ENCODE assay signal across 24 cellular contexts in genomic region chr4:125042031-125042430, GRCh38.
A peak's percentile ranks its signal among the peaks of the same experiment; 100 is the strongest.
DNase-seq lines count a peak whose midpoint lies in the region; ATAC-seq, FAIRE-seq and TF ChIP-seq lines count a peak whose summit lies in the region.
"Had no signal": no experiment of that assay in that cellular context is flagged by ENCODE, and none has a peak within 500 bp of the region (broad histone marks: within the 10 kb centered on the region; RNA-seq: fewer than 3 reads in every experiment).

No MANE protein-coding gene starts in this region.

- H3K14ac ChIP-seq in H1 (ENCODE audit: insufficient read length), result no peak overlapping the region

- H2BK120ac ChIP-seq in H1 (replicated peaks; ENCODE audit: low read depth, low read length), result peak overlapping the region; percentile 52

- H3K18ac ChIP-seq in H1 (ENCODE audit: extremely low read depth, low read length), result no peak overlapping the region

- H4K20me1 ChIP-seq in H1 (replicated peaks in 1 of 2; ENCODE audit: control insufficient read depth in 1 of 2, insufficient read depth in 2 of 2, low read length in 2 of 2) (no peaks in the 10 kb centered on the region), keratinocyte (ENCODE audit: control insufficient read depth, extremely low read depth, insufficient read depth, low read length) (no peaks in the 10 kb centered on the region)

- H4K91ac ChIP-seq in H1 (replicated peaks; ENCODE audit: insufficient read length, low read length), result no peak overlapping the region

- H3K27ac ChIP-seq in RWPE1 (no peak overlapping the region), H1 (ENCODE audit: low read depth, low read length) (no peak overlapping the region), keratinocyte (ENCODE audit: control insufficient read depth, insufficient read depth, low read length) (peak overlapping the region; percentile 38)
- H3K27ac ChIP-seq: KMS-11 had no signal

- TF ChIP-seq POLR2A in H1 (IDR thresholded peaks at IDR 0.05; ENCODE audit: control extremely low read depth in 1 of 2, low read depth in 2 of 2, low read length in 2 of 2), result no peak

- H3K4me2 ChIP-seq in H1 (ENCODE audit: insufficient read depth in 1 of 2, low read depth in 2 of 2, low read length in 2 of 2), result no peak overlapping the region
- peak overlapping the region; percentile 69 for H3K4me2 ChIP-seq in keratinocyte (ENCODE audit: control insufficient read depth, extremely low read depth, insufficient read depth, low read depth, low read length)
- H3K4me2 ChIP-seq: KMS-11 had no signal

- H3K4ac ChIP-seq in H1 (replicated peaks; ENCODE audit: insufficient read length, low read depth, low read length), result no peak overlapping the region

- no peak overlapping the region for H3K4me3 ChIP-seq in H1 (ENCODE audit: extremely low read depth in 1 of 4, insufficient read depth in 2 of 4, low read depth in 3 of 4, low read length in 4 of 4)
- peak overlapping the region in 1 of 3 experiments; percentile 7 for H3K4me3 ChIP-seq in keratinocyte (ENCODE audit: control insufficient read depth in 2 of 3, extremely low read depth in 1 of 3, insufficient read depth in 2 of 3, low read depth in 1 of 3, low read length in 3 of 3)

- CTCF ChIA-PET in RWPE1 (lab: Yijun Ruan, JAX), result interaction anchor here (0.6 kb wide), 1 partner anchor 155 kb away, joined by 3 read pairs; no protein-coding TSS in a partner anchor
- CTCF ChIA-PET in H1 (lab: Charles Lee; ENCODE audit: partially characterized antibody), result no interaction called here
- CTCF ChIA-PET in WTC11 (lab: Charles Lee), result no interaction called here

- no peak overlapping the region for H2AK5ac ChIP-seq in H1 (ENCODE audit: low read depth, low read length)

- no peaks in the 10 kb centered on the region for H3K9me3 ChIP-seq in H1 (ENCODE audit: insufficient read depth in 2 of 2, low read depth in 1 of 2, low read length in 1 of 2)
- H3K9me3 ChIP-seq in keratinocyte (ENCODE audit: control insufficient read depth, low read depth, low read length), result no peaks in the 10 kb centered on the region
- H3K9me3 ChIP-seq: BE2C had no signal

- H3K23me2 ChIP-seq in H1 (ENCODE audit: low read depth, low read length), result no peaks in the 10 kb centered on the region

- no peak overlapping the region for H3K56ac ChIP-seq in H1 (replicated peaks; ENCODE audit: insufficient read length, low read depth, low read length)

- no peak overlapping the region for H2BK12ac ChIP-seq in H1 (ENCODE audit: low read depth, low read length)

- H3K9ac ChIP-seq in H1 (replicated peaks in 1 of 4; ENCODE audit: extremely low read depth in 1 of 4, low read depth in 3 of 4, low read length in 3 of 4), result no peak overlapping the region
- H3K9ac ChIP-seq in keratinocyte (ENCODE audit: control insufficient read depth, extremely low read depth, insufficient read depth, low read length), result no peak overlapping the region
- H3K9ac ChIP-seq: KMS-11 had no signal

- POLR2A ChIA-PET in RWPE1 (lab: Yijun Ruan, JAX; ENCODE audit: low non-redundant PET) (no interaction called here), H1 (lab: Charles Lee; ENCODE audit: partially characterized antibody) (no interaction called here), WTC11 (lab: Charles Lee) (no interaction called here)

- TF ChIP-seq CTCF in RWPE1 (conservative IDR thresholded peaks at IDR 0.05; ENCODE audit: low read depth) (no peak), H1 (IDR thresholded peaks at IDR 0.05; ENCODE audit: control extremely low read depth in 1 of 3, insufficient read depth in 1 of 3, low read depth in 1 of 3, low read length in 3 of 3) (no peak), keratinocyte (optimal IDR thresholded peaks at IDR 0.05 in 1 of 3, IDR thresholded peaks at IDR 0.05 in 1 of 3, conservative IDR thresholded peaks at IDR 0.05 in 1 of 3; ENCODE audit: extremely low read depth in 1 of 3, insufficient read depth in 2 of 3, low read length in 3 of 3) (no peak), WTC11 (IDR thresholded peaks at IDR 0.05) (no peak)

- H4K5ac ChIP-seq in H1 (ENCODE audit: insufficient read length, low read depth, low read length), result no peak overlapping the region

- no peak overlapping the region for H2AFZ ChIP-seq in H1 (ENCODE audit: low read length)
- no peak overlapping the region for H2AFZ ChIP-seq in keratinocyte (ENCODE audit: control insufficient read depth, low read length)

- no peaks in the 10 kb centered on the region for H3K27me3 ChIP-seq in H1 (replicated peaks in 1 of 4; ENCODE audit: control insufficient read depth in 3 of 4, extremely low read depth in 1 of 4, insufficient read depth in 3 of 4, low read length in 3 of 4)
- H3K27me3 ChIP-seq in keratinocyte (ENCODE audit: control insufficient read depth, extremely low read depth, insufficient read depth, low read length), result no peaks in the 10 kb centered on the region
- H3K27me3 ChIP-seq: BE2C had no signal

- no peak overlapping the region for H3K23ac ChIP-seq in H1 (ENCODE audit: insufficient read length)

- H2BK15ac ChIP-seq in H1 (ENCODE audit: low read length), result no peak overlapping the region

- dilution Hi-C loops in keratinocyte (cut with MboI; ENCODE audit: extremely low pct_ligation_motif_present, low sequenced_read_pairs), result no loop called here

- TF ChIP-seq EP300 in H1 (IDR thresholded peaks at IDR 0.05; ENCODE audit: borderline replicate concordance in 1 of 2, low read depth in 2 of 2, low read length in 2 of 2), result no peak

- H3K27me3 Mint-ChIP-seq in WTC11 (ENCODE audit: low read depth), result no peaks in the 10 kb centered on the region
- H3K27me3 Mint-ChIP-seq: CD4-positive, CD25-positive, alpha-beta regulatory T cell had no signal

- H3K9me1 ChIP-seq in keratinocyte (ENCODE audit: control insufficient read depth, extremely low read depth, insufficient read depth, low read length), result no peaks in the 10 kb centered on the region

- no peaks in the 10 kb centered on the region for H3K36me3 ChIP-seq in H1 (ENCODE audit: control insufficient read depth in 2 of 4, insufficient read depth in 4 of 4, low read length in 3 of 4)
- no peaks in the 10 kb centered on the region for H3K36me3 ChIP-seq in keratinocyte (ENCODE audit: control insufficient read depth in 2 of 2, extremely low read depth in 1 of 2, insufficient read depth in 2 of 2, low read length in 2 of 2)
- H3K36me3 ChIP-seq: BE2C had no signal

- H3K27ac Mint-ChIP-seq in WTC11, result no peak overlapping the region
- H3K27ac Mint-ChIP-seq: CD4-positive, CD25-positive, alpha-beta regulatory T cell; HFFc6 had no signal

- H2BK5ac ChIP-seq in H1 (ENCODE audit: low read depth, low read length), result no peak overlapping the region

- WGBS in H1 (ENCODE audit: extremely low coverage in 1 of 2, insufficient coverage in 1 of 2, insufficient read length in 1 of 2, insufficient replicate concordance in 2 of 2, low coverage in 1 of 2, low lambda C conversion rate in 2 of 2, missing lambda C conversion rate in 1 of 2), 2 experiments, result 91% methylated on average over 3 of the region's 3 CpGs; no CpG with 5 or more reads in 1 of the 2 experiments

- no peak for FAIRE-seq in H1 (lab: Jason Lieb, UNC)
- no peak for FAIRE-seq in keratinocyte (lab: Jason Lieb, UNC)
- FAIRE-seq: GM19239 had no signal

- H3K4me3 Mint-ChIP-seq in WTC11, result no peak overlapping the region
- H3K4me3 Mint-ChIP-seq: CD4-positive, CD25-positive, alpha-beta regulatory T cell; HFFc6 had no signal

- 0 out of 2 replicates have a peak, but pooled peaks cover 4% of the 10 kb centered on the region for H3K36me3 Mint-ChIP-seq in WTC11
- H3K36me3 Mint-ChIP-seq: CD4-positive, CD25-positive, alpha-beta regulatory T cell had no signal

- no peaks in the 10 kb centered on the region for H3K4me1 ChIP-seq in H1 (replicated peaks in 1 of 4; ENCODE audit: control insufficient read depth in 3 of 4, insufficient read depth in 4 of 4, low read length in 3 of 4)
- peaks cover 34% of the 10 kb centered on the region for H3K4me1 ChIP-seq in keratinocyte (ENCODE audit: control insufficient read depth, extremely low read depth, insufficient read depth, low read length)
- H3K4me1 ChIP-seq: BE2C had no signal

- no peak overlapping the region for H4K8ac ChIP-seq in H1 (ENCODE audit: extremely low read depth, insufficient read depth, low read length)

- DNase-seq in A172 (ENCODE audit: low spot score) (peak; percentile 72), RWPE1 (ENCODE audit: low spot score) (peak; percentile 74), H1 (ENCODE audit: low read depth in 1 of 2, low spot score in 2 of 2) (no peak), keratinocyte (ENCODE audit: low read depth, low spot score) (peak; percentile 52), WTC11 (ENCODE audit: low spot score) (no peak), cerebellar nuclear complex (lab: John Stamatoyannopoulos, UW) (no peak)
- DNase-seq: 8988T; BE2C; CD4-positive, CD25-positive, alpha-beta regulatory T cell; COR-L47; GDM1; H7; HFFc6; NCI-H1048; NCI-H1436 treated with DMSO at 0.1 percent for 48 hours; NCI-H2029 treated with DMSO at 0.1 percent for 48 hours; NCI-H2171; NCI-H526 had no signal

- H3K79me2 ChIP-seq in H1 (ENCODE audit: control insufficient read depth in 1 of 2, insufficient read depth in 2 of 2, low read length in 2 of 2), result no peaks in the 10 kb centered on the region
- H3K79me2 ChIP-seq in keratinocyte (ENCODE audit: control insufficient read depth, insufficient read depth, low read length), result no peaks in the 10 kb centered on the region

- ATAC-seq in WTC11 (no peak), GM21723 (IDR thresholded peaks at IDR 0.05; ENCODE audit: unreplicated experiment) (no peak), HG03469 (IDR thresholded peaks at IDR 0.05; ENCODE audit: unreplicated experiment) (no peak)
- ATAC-seq: Panc1, Right ventricle myocardium inferior had no signal

- TF ChIP-seq RAD21 in H1 (IDR thresholded peaks at IDR 0.05 in 1 of 2, conservative IDR thresholded peaks at IDR 0.05 in 1 of 2; ENCODE audit: low read depth in 2 of 2, low read length in 2 of 2), result no peak

- no peak overlapping the region for H2BK20ac ChIP-seq in H1 (ENCODE audit: low read length)

- H3K79me1 ChIP-seq in H1 (ENCODE audit: low read depth, low read length), result no peaks in the 10 kb centered on the region

- H3K9me3 Mint-ChIP-seq in WTC11, result peaks cover 34% of the 10 kb centered on the region
- H3K9me3 Mint-ChIP-seq: HFFc6 had no signal

- peaks cover 11% of the 10 kb centered on the region for H3K4me1 Mint-ChIP-seq in WTC11
- H3K4me1 Mint-ChIP-seq: CD4-positive, CD25-positive, alpha-beta regulatory T cell had no signal

TF ChIP-seq in H1, 55 proteins besides CTCF, POLR2A, EP300 and RAD21 (continues in another document):
- no peak for TF ChIP-seq CBX5 (IDR thresholded peaks at IDR 0.05; ENCODE audit: low read depth, low read length)
- no peak for TF ChIP-seq GTF2F1 (IDR thresholded peaks at IDR 0.05; ENCODE audit: borderline replicate concordance, low read depth, low read length)
- TF ChIP-seq MAFK (IDR thresholded peaks at IDR 0.05; ENCODE audit: low read depth, low read length), result no peak
- TF ChIP-seq FOSL1 (IDR thresholded peaks at IDR 0.05; ENCODE audit: insufficient read depth, low read depth, low read length), result no peak

Comparison
In these comparisons a context has a peak if more than half of its experiments do, and no peak if none do; other contexts are left out.
1. DNase-seq: peak in A172 (single experiment), RWPE1 (single experiment) and keratinocyte (single experiment); none in H1 (0 of 2), WTC11 (single experiment) and cerebellar nuclear complex (0 of 2).